11 cellular contexts compared by ENCODE assay signal in the genomic region with DNA sequence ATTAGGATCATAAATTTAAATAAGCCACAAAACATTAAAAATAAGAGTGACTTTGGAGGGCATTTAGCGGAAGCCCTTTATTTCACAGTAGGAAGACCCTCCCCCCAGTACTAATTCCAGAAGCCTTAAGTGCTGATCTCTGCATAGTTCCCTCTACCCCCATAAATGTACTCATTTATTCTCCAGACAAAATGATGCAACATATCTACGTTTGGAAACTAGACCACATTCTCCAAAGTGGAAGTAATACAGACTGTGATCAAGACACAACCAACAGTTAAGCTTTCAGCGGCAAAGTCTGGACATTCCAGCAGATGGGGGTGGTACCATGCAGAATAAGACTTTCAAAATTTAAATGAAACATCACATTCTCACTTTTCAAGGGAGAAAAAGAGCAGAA. TPM values are rescaled to one million over a fixed set of nuclear protein-coding genes. Genes with fewer than 3 reads are reported as not detected.
A peak's percentile ranks its signal among the peaks of the same experiment; 100 is the strongest.
DNase-seq lines count a peak whose midpoint lies in the region; ATAC-seq, FAIRE-seq and TF ChIP-seq lines count a peak whose summit lies in the region.
"Had no signal": no experiment of that assay in that cellular context is flagged by ENCODE, and none has a peak within 500 bp of the region (broad histone marks: within the 10 kb centered on the region; RNA-seq: fewer than 3 reads in every experiment).

No MANE protein-coding gene starts in this region.

- no peak overlapping the region; the same call in 1 of the 2 replicates for H3K4me3 Mint-ChIP-seq in WTC11
- H3K4me3 Mint-ChIP-seq: natural killer cell had no signal

- 0 out of 6 replicates have a peak, but pooled peaks of 1 of the 3 experiments have one; percentile 13 for TF ChIP-seq CTCF in HCT116 (IDR thresholded peaks at IDR 0.05 in 2 of 3, conservative IDR thresholded peaks at IDR 0.05 in 1 of 3; ENCODE audit: borderline replicate concordance in 1 of 3, insufficient read depth in 1 of 3, low read depth in 2 of 3, low read length in 2 of 3)
- TF ChIP-seq CTCF in WTC11 (IDR thresholded peaks at IDR 0.05), result no peak

- peak; percentile 24; the same call in 1 of the 2 replicates for TF ChIP-seq RAD21 in HCT116 (IDR thresholded peaks at IDR 0.05; ENCODE audit: low read depth)

- POLR2A ChIA-PET in HCT116 (lab: Charles Lee), result no interaction called here
- POLR2A ChIA-PET in WTC11 (lab: Charles Lee), result interaction anchor here (0.6 to 0.7 kb wide), 2 partner anchors 18 to 323 kb away, joined by 3 to 5 read pairs; a partner anchor contains a TSS

- H3K4me2 ChIP-seq in HCT116 (ENCODE audit: low read length), result no peak overlapping the region
- H3K4me2 ChIP-seq: BLaER1 had no signal

- no peak for FAIRE-seq in RCC 7860 (lab: Jason Lieb, UNC)

- no peaks in the 10 kb centered on the region for H3K79me2 ChIP-seq in HCT116 (ENCODE audit: insufficient read depth, low read length)

- no peak for TF ChIP-seq POLR2A in HCT116 (IDR thresholded peaks at IDR 0.05; ENCODE audit: borderline replicate concordance, extremely low read depth, insufficient read depth, insufficient read length)

- no peak overlapping the region for H3K27ac ChIP-seq in HCT116 (ENCODE audit: low read depth, low read length)
- no peak overlapping the region for H3K27ac ChIP-seq in iPS-20b (ENCODE audit: low read length)
- H3K27ac ChIP-seq: BLaER1, vagina had no signal

- ATAC-seq in HCT116 (no peak), WTC11 (peak; percentile 55), HG03045 (IDR thresholded peaks at IDR 0.05; ENCODE audit: unreplicated experiment) (no peak)
- ATAC-seq: natural killer cell had no signal

- CTCF ChIA-PET in HCT116 (lab: Charles Lee) (interaction anchor here (0.5 kb wide), 1 partner anchor 203 kb away, joined by 3 read pairs; no protein-coding TSS in a partner anchor), WTC11 (lab: Charles Lee) (interaction anchor here (0.8 to 2.0 kb wide), 6 partner anchors 13 to 264 kb away, joined by 3 to 8 read pairs (median 6); a partner anchor contains a TSS)

- H3K9ac ChIP-seq in HCT116 (ENCODE audit: low read length) (no peak overlapping the region), iPS-20b (ENCODE audit: low read depth, low read length) (0 out of 2 replicates have a peak overlapping the region, but pooled peaks have one; percentile 33)
- H3K9ac ChIP-seq: BLaER1 had no signal

- H3K9me3 Mint-ChIP-seq in WTC11, result no peaks in the 10 kb centered on the region
- H3K9me3 Mint-ChIP-seq: natural killer cell had no signal

- intact Hi-C loops in HCT116 (cut with micrococcal nuclease), result no loop called here

- H3K4me1 Mint-ChIP-seq in WTC11, result peaks cover 29% of the 10 kb centered on the region
- H3K4me1 Mint-ChIP-seq: natural killer cell had no signal

- H2AFZ ChIP-seq in HCT116 (ENCODE audit: low read depth, low read length, poor library complexity, severe bottlenecking), result no peak overlapping the region

- H3K9me2 ChIP-seq in HCT116 (ENCODE audit: insufficient read depth), result no peaks in the 10 kb centered on the region

- DNase-seq in AG08395 (ENCODE audit: low spot score), result peak; percentile 53
- DNase-seq in HCT116 (ENCODE audit: low read depth, low spot score), result no peak
- DNase-seq in WTC11 (ENCODE audit: low spot score), result no peak
- no peak for DNase-seq in NCI-H774 (lab: John Stamatoyannopoulos, UW)
- DNase-seq in activated T-cell treated with anti-CD3 and anti-CD28 coated beads, Interleukin-2, amount 50 U/mL, for 48 hours, result no peak
- no peak for DNase-seq in RCC 7860 (ENCODE audit: low spot score)
- DNase-seq: natural killer cell had no signal

- H3K4me3 ChIP-seq in HCT116 (replicated peaks in 1 of 2; ENCODE audit: low read depth in 1 of 2, low read length in 2 of 2) (no peak overlapping the region), iPS-20b (ENCODE audit: low read length) (peak overlapping the region; percentile 1; the same call in 1 of the 2 replicates)
- H3K4me3 ChIP-seq: BLaER1, vagina had no signal

- H3K36me3 ChIP-seq in HCT116 (ENCODE audit: control insufficient read depth in 1 of 2, insufficient read depth in 2 of 2, low read length in 2 of 2) (no peaks in the 10 kb centered on the region), iPS-20b (ENCODE audit: insufficient read depth, low read depth, low read length) (no peaks in the 10 kb centered on the region)
- H3K36me3 ChIP-seq: BLaER1, vagina had no signal

- H3K4me1 ChIP-seq in HCT116 (ENCODE audit: control insufficient read depth in 1 of 2, insufficient read depth in 2 of 2, low read length in 2 of 2) (no peaks in the 10 kb centered on the region), iPS-20b (ENCODE audit: insufficient read depth, low read length) (peaks cover 23% of the 10 kb centered on the region)
- H3K4me1 ChIP-seq: BLaER1, vagina had no signal

- H4K20me1 ChIP-seq in HCT116 (ENCODE audit: insufficient read depth), result no peaks in the 10 kb centered on the region
- H4K20me1 ChIP-seq: BLaER1 had no signal

- H3K9me3 ChIP-seq in HCT116 (ENCODE audit: control insufficient read depth in 1 of 2, insufficient read depth in 1 of 2, low read depth in 1 of 2, low read length in 2 of 2), result no peaks in the 10 kb centered on the region
- no peaks in the 10 kb centered on the region for H3K9me3 ChIP-seq in iPS-20b (ENCODE audit: insufficient read depth, low read depth, low read length)
- H3K9me3 ChIP-seq: BLaER1, vagina had no signal

- RAD21 ChIA-PET in HCT116 (lab: Charles Lee; ENCODE audit: low non-redundant PET in 1 of 2, low total read pairs in 2 of 2, uncharacterized antibody in 2 of 2, unreplicated experiment in 2 of 2), result no interaction called here

- H3K36me3 Mint-ChIP-seq in WTC11, result no peaks in the 10 kb centered on the region
- H3K36me3 Mint-ChIP-seq: natural killer cell had no signal

- peaks cover 4% of the 10 kb centered on the region; the same call in 1 of the 2 replicates for H3K27me3 ChIP-seq in HCT116 (ENCODE audit: insufficient read depth, low read length)
- no peaks in the 10 kb centered on the region for H3K27me3 ChIP-seq in iPS-20b (ENCODE audit: insufficient read depth, low read length)
- H3K27me3 ChIP-seq: BLaER1, vagina had no signal

- peak overlapping the region; percentile 47; the same call in 1 of the 2 replicates for H3K27ac Mint-ChIP-seq in WTC11
- H3K27ac Mint-ChIP-seq: natural killer cell had no signal

- BruUV-seq in HCT116 (replicated peaks; lab: Mats Ljungman, UMichigan), result no TSS peak

- H3K27me3 Mint-ChIP-seq in WTC11 (ENCODE audit: low read depth), result no peaks in the 10 kb centered on the region; the same call in 1 of the 2 replicates

TF ChIP-seq in HCT116, 20 proteins besides CTCF, POLR2A, EP300 and RAD21 (continues in another document):
- TF ChIP-seq SRF (IDR thresholded peaks at IDR 0.05; ENCODE audit: low read depth) (no peak), SIN3A (IDR thresholded peaks at IDR 0.05; ENCODE audit: low read depth) (no peak), CEBPB (IDR thresholded peaks at IDR 0.05; ENCODE audit: low read depth) (no peak), JUND (IDR thresholded peaks at IDR 0.05) (no peak), SP1 (IDR thresholded peaks at IDR 0.05; ENCODE audit: low read depth) (no peak), TCF7L2 (IDR thresholded peaks at IDR 0.05; ENCODE audit: borderline replicate concordance, extremely low read depth, insufficient read depth, insufficient read length) (no peak), FOSL1 (IDR thresholded peaks at IDR 0.05; ENCODE audit: low read depth) (no peak), CBX3 (IDR thresholded peaks at IDR 0.05; ENCODE audit: low read depth) (no peak), EGR1 (IDR thresholded peaks at IDR 0.05; ENCODE audit: low read depth) (no peak), ZNF274 (IDR thresholded peaks at IDR 0.05; ENCODE audit: low read depth, low read length) (no peak), EZH2phosphoT487 (IDR thresholded peaks at IDR 0.05; ENCODE audit: borderline replicate concordance) (no peak), POLR2AphosphoS5 (IDR thresholded peaks at IDR 0.05; ENCODE audit: low read depth, low read length) (no peak)
- TF ChIP-seq, protein P1, sequence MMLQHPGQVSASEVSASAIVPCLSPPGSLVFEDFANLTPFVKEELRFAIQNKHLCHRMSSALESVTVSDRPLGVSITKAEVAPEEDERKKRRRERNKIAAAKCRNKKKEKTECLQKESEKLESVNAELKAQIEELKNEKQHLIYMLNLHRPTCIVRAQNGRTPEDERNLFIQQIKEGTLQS (IDR thresholded peaks at IDR 0.05), result no peak
- TF ChIP-seq, protein P2, sequence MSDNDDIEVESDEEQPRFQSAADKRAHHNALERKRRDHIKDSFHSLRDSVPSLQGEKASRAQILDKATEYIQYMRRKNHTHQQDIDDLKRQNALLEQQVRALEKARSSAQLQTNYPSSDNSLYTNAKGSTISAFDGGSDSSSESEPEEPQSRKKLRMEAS (IDR thresholded peaks at IDR 0.05), result no peak

TF ChIP-seq in WTC11, 78 proteins besides CTCF, POLR2A, EP300 and RAD21 (continues in another document):
- TF ChIP-seq GTF2I (CRISPR knock-in tag; conservative IDR thresholded peaks at IDR 0.05), result no peak
- no peak for TF ChIP-seq SMAD3 (CRISPR knock-in tag; IDR thresholded peaks at IDR 0.05; ENCODE audit: borderline replicate concordance)
- TF ChIP-seq, protein P3, sequence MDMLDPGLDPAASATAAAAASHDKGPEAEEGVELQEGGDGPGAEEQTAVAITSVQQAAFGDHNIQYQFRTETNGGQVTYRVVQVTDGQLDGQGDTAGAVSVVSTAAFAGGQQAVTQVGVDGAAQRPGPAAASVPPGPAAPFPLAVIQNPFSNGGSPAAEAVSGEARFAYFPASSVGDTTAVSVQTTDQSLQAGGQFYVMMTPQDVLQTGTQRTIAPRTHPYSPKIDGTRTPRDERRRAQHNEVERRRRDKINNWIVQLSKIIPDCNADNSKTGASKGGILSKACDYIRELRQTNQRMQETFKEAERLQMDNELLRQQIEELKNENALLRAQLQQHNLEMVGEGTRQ (CRISPR knock-in tag; IDR thresholded peaks at IDR 0.05), result no peak
- no peak for TF ChIP-seq PRRX2 (CRISPR knock-in tag; IDR thresholded peaks at IDR 0.05)

RNA-seq across cellular contexts. Expression of a gene that starts 44.8 kb away (rescaled TPM):
- 2,385 TPM for total RNA-seq in HCT116 (2021; ENCODE audit: unreplicated experiment)
- 4,127 and 4,281 TPM in 2 replicates for polyA plus RNA-seq in HCT116 (2012)
- 2,241 to 2,715 TPM (median 2,561 TPM) in 3 replicates for total RNA-seq in WTC11 (2021)
